1 cellular context compared by ENCODE assay signal in genomic region chr12:48925218-48925871, GRCh38.
TF ChIP-seq lines count a peak whose summit lies in the region.

FKBP11 (minus strand) TSS chr12:48925492; CDS start chr12:48925428, 64 bp downstream.

TF ChIP-seq in WTC11, 78 proteins besides CTCF, POLR2A, EP300 and RAD21 (continued from another document):
- TF ChIP-seq ZNF138 (CRISPR knock-in tag; conservative IDR thresholded peaks at IDR 0.05): 0 out of 2 replicates have a peak, but pooled peaks have one; percentile 51
- no peak for TF ChIP-seq MYBL2 (CRISPR knock-in tag; IDR thresholded peaks at IDR 0.05)
- no peak for TF ChIP-seq PRDM15 (CRISPR knock-in tag; IDR thresholded peaks at IDR 0.05)
- no peak for TF ChIP-seq ZNF121 (CRISPR knock-in tag; IDR thresholded peaks at IDR 0.05)
- peak; percentile 73 for TF ChIP-seq HMGXB4 (CRISPR knock-in tag; IDR thresholded peaks at IDR 0.05)
- no peak for TF ChIP-seq FOXK1 (CRISPR knock-in tag; IDR thresholded peaks at IDR 0.05)
- TF ChIP-seq ZSCAN18 (CRISPR knock-in tag; IDR thresholded peaks at IDR 0.05): no peak
- no peak for TF ChIP-seq SMAD4 (CRISPR knock-in tag; IDR thresholded peaks at IDR 0.05)
- TF ChIP-seq USF2 (CRISPR knock-in tag; IDR thresholded peaks at IDR 0.05): no peak
- TF ChIP-seq ETV6 (CRISPR knock-in tag; IDR thresholded peaks at IDR 0.05): peak; percentile 48; the same call in 1 of the 2 replicates
- TF ChIP-seq TP53 (CRISPR knock-in tag; IDR thresholded peaks at IDR 0.05): no peak
- peak; percentile 31; the same call in 1 of the 2 replicates for TF ChIP-seq FOXP4 (CRISPR knock-in tag; IDR thresholded peaks at IDR 0.05)
- TF ChIP-seq NR2C2 (CRISPR knock-in tag; IDR thresholded peaks at IDR 0.05): no peak
- no peak for TF ChIP-seq ZMAT4 (CRISPR knock-in tag; IDR thresholded peaks at IDR 0.05)
- TF ChIP-seq MAX (CRISPR knock-in tag; IDR thresholded peaks at IDR 0.05): peak; percentile 37; the same call in 1 of the 2 replicates
- peak; percentile 38; the same call in 1 of the 2 replicates for TF ChIP-seq AR (CRISPR knock-in tag; IDR thresholded peaks at IDR 0.05)
- TF ChIP-seq RORB (CRISPR knock-in tag; IDR thresholded peaks at IDR 0.05): no peak
- TF ChIP-seq CBFB (CRISPR knock-in tag; IDR thresholded peaks at IDR 0.05; ENCODE audit: low read depth): no peak
- no peak for TF ChIP-seq ZNF425 (CRISPR knock-in tag; conservative IDR thresholded peaks at IDR 0.05)
- peak; percentile 72 for TF ChIP-seq SP1 (CRISPR knock-in tag; conservative IDR thresholded peaks at IDR 0.05)
- 0 out of 2 replicates have a peak, but pooled peaks have one; percentile 48 for TF ChIP-seq ZNF219 (CRISPR knock-in tag; IDR thresholded peaks at IDR 0.05; ENCODE audit: borderline replicate concordance)
- TF ChIP-seq ARID4B (CRISPR knock-in tag; IDR thresholded peaks at IDR 0.05; ENCODE audit: borderline replicate concordance): peak; percentile 91
TF ChIP-seq in WTC11: peak in this region for 17.
